Comparison of ENCODE assay signal across 25 cellular contexts in genomic region chr2:228917195-228917594, GRCh38.
DNase-seq lines count a peak whose midpoint lies in the region; ATAC-seq and TF ChIP-seq lines count a peak whose summit lies in the region.
"Had no signal": no experiment of that assay in that cellular context is flagged by ENCODE, and none has a peak within 500 bp of the region (broad histone marks: within the 10 kb centered on the region; RNA-seq: fewer than 3 reads in every experiment).

No MANE protein-coding gene starts in this region.

- ATAC-seq in IMR-90 (ENCODE audit: low read depth) (peak; percentile 62), lung (ENCODE audit: insufficient read depth, low FRiP score) (peak; percentile 23), HG03175 (IDR thresholded peaks at IDR 0.05; ENCODE audit: unreplicated experiment) (no peak)
- ATAC-seq in stimulated activated naive CD8-positive, alpha-beta T cell treated with anti-CD3 and anti-CD28 coated beads, Interleukin-15, amount 100 ng/mL, for 72 hours: no peak
- ATAC-seq: activated CD8-positive, alpha-beta T cell treated with anti-CD3 and anti-CD28 coated beads for 36 hours; effector memory CD8-positive, alpha-beta T cell; foreskin keratinocyte; K562; stimulated activated memory B cell treated with anti-CD40 and anti-IgM and Interleukin-4, amounts not matched to agents 10 μg/mL and 1 μg/mL and 100 μg/mL, for 72 hours; T-helper 17 cell; WTC11 had no signal

- WGBS in IMR-90 (ENCODE audit: extremely low coverage in 2 of 2, insufficient read length in 1 of 2), 2 experiments: no CpG with 5 or more reads among the region's 2 CpGs
- 50 to 76% methylated on average over 2 of the region's 2 CpGs for WGBS in lung, 2 donors

- H4K20me1 ChIP-seq in IMR-90 (ENCODE audit: insufficient read depth, low read length) (no peaks in the 10 kb centered on the region), fibroblast of lung (ENCODE audit: control insufficient read depth, extremely low read depth, insufficient read depth, low read length) (no peaks in the 10 kb centered on the region)

- no peak overlapping the region for H3K9ac ChIP-seq in IMR-90 (ENCODE audit: low read depth, low read length)
- H3K9ac ChIP-seq in fibroblast of lung (ENCODE audit: insufficient read depth, low read length): no peak overlapping the region

- no peak overlapping the region for H2AK9ac ChIP-seq in IMR-90 (replicated peaks; ENCODE audit: low read depth, low read length, poor library complexity)

- H3K79me2 ChIP-seq in fibroblast of lung (ENCODE audit: control insufficient read depth, insufficient read depth, low read length): no peaks in the 10 kb centered on the region

- H4K8ac ChIP-seq in IMR-90 (ENCODE audit: low read depth in 2 of 2, low read length in 2 of 2): no peak overlapping the region

- dilution Hi-C loops in IMR-90 (cut with HindIII; ENCODE audit: low sequenced_read_pairs, unreplicated experiment): no loop called here

- no peak overlapping the region for H2BK20ac ChIP-seq in IMR-90 (ENCODE audit: low read depth, low read length)

- no peak overlapping the region for H3K4me3 ChIP-seq in IMR-90 (ENCODE audit: insufficient read depth, low read depth, low read length)
- no peak overlapping the region for H3K4me3 ChIP-seq in fibroblast of lung (replicated peaks in 1 of 4; ENCODE audit: control extremely low read depth in 1 of 4, insufficient read depth in 1 of 4, low read depth in 3 of 4, low read length in 4 of 4)
- no peak overlapping the region for H3K4me3 ChIP-seq in lung
- H3K4me3 ChIP-seq: K562, tibial artery had no signal

- H3K27ac Mint-ChIP-seq in stimulated activated naive CD8-positive, alpha-beta T cell treated with anti-CD3 and anti-CD28 coated beads, Interleukin-15, amount 100 ng/mL, for 72 hours: no peak overlapping the region
- H3K27ac Mint-ChIP-seq: activated CD8-positive, alpha-beta T cell treated with anti-CD3 and anti-CD28 coated beads for 36 hours; activated naive CD8-positive, alpha-beta T cell treated with anti-CD3 and anti-CD28 coated beads for 36 hours; effector memory CD8-positive, alpha-beta T cell; stimulated activated memory B cell treated with anti-CD40 and anti-IgM and Interleukin-4, amounts not matched to agents 10 μg/mL and 1 μg/mL and 100 μg/mL, for 72 hours; T-helper 17 cell; WTC11 had no signal

- H3K4me1 ChIP-seq in IMR-90 (ENCODE audit: control insufficient read depth, insufficient read depth, low read length) (no peaks in the 10 kb centered on the region), fibroblast of lung (ENCODE audit: control insufficient read depth, extremely low read depth, insufficient read depth, low read length) (no peaks in the 10 kb centered on the region), lung (ENCODE audit: control insufficient read depth in 2 of 2, insufficient read depth in 2 of 2, low read length in 2 of 2) (peaks cover 0 to 1% of the 10 kb centered on the region in 2 donors)
- H3K4me1 ChIP-seq: foreskin keratinocyte had no signal

- no peak overlapping the region for H3K14ac ChIP-seq in IMR-90 (replicated peaks; ENCODE audit: low read depth, low read length)

- H3K36me3 ChIP-seq in IMR-90 (ENCODE audit: control insufficient read depth, insufficient read depth, low read length) (no peaks in the 10 kb centered on the region), fibroblast of lung (ENCODE audit: control insufficient read depth, insufficient read depth, low read length) (no peaks in the 10 kb centered on the region), lung (ENCODE audit: control insufficient read depth in 2 of 2, insufficient read depth in 2 of 2, low read length in 2 of 2) (no peaks in the 10 kb centered on the region)
- H3K36me3 ChIP-seq: neutrophil, tibial artery had no signal

- H3K9me1 ChIP-seq in IMR-90 (ENCODE audit: insufficient read depth, low read length): no peaks in the 10 kb centered on the region

- H2BK15ac ChIP-seq in IMR-90 (ENCODE audit: low read depth, low read length): no peak overlapping the region

- H3K4me3 Mint-ChIP-seq in stimulated activated naive CD8-positive, alpha-beta T cell treated with anti-CD3 and anti-CD28 coated beads, Interleukin-15, amount 100 ng/mL, for 72 hours: no peak overlapping the region
- H3K4me3 Mint-ChIP-seq: activated CD8-positive, alpha-beta T cell treated with anti-CD3 and anti-CD28 coated beads for 36 hours; activated naive CD8-positive, alpha-beta T cell treated with anti-CD3 and anti-CD28 coated beads for 36 hours; central memory CD8-positive, alpha-beta T cell; effector memory CD8-positive, alpha-beta T cell; stimulated activated memory B cell treated with anti-CD40 and anti-IgM and Interleukin-4, amounts not matched to agents 10 μg/mL and 1 μg/mL and 100 μg/mL, for 72 hours; T-helper 17 cell; WTC11 had no signal

- no peak overlapping the region for H2BK5ac ChIP-seq in IMR-90 (ENCODE audit: low read depth, low read length, poor library complexity, severe bottlenecking)

- in situ Hi-C loops in IMR-90 (cut with MboI; ENCODE audit: low sequenced_read_pairs): no loop called here

- no TSS peak for BruUV-seq in IMR-90 (replicated peaks; lab: Mats Ljungman, UMichigan)

- TF ChIP-seq POLR2A in IMR-90 (IDR thresholded peaks at IDR 0.05; ENCODE audit: low read depth, low read length): no peak

- CTCF ChIA-PET in IMR-90 (lab: Yijun Ruan, JAX): no interaction called here

- peak; percentile 60 for DNase-seq in AG20443 (ENCODE audit: low spot score)
- peak; percentile 41 for DNase-seq in IMR-90
- peak; percentile 4 to 48 for DNase-seq in fibroblast of lung (ENCODE audit: low read depth in 2 of 2)
- DNase-seq in lung (ENCODE audit: low spot score): no peak
- no peak for DNase-seq in stimulated activated naive CD8-positive, alpha-beta T cell treated with anti-CD3 and anti-CD28 coated beads, Interleukin-15, amount 100 ng/mL, for 72 hours
- DNase-seq in activated CD4-positive, alpha-beta T cell treated with anti-CD3 and anti-CD28 coated beads for 48 hours: no peak
- no peak for DNase-seq in activated CD4-positive, CD25-positive, alpha-beta regulatory T cell (lab: John Stamatoyannopoulos, UW)
- DNase-seq: activated CD8-positive, alpha-beta T cell treated with anti-CD3 and anti-CD28 coated beads for 36 hours; activated naive CD8-positive, alpha-beta T cell treated with anti-CD3 and anti-CD28 coated beads for 36 hours; DND-41; effector memory CD8-positive, alpha-beta T cell; H7; NCI-H187; NCI-H345; NK-92 treated with Interleukin-12 subunit alpha and Interleukin-12 subunit beta, amount 100 ng/mL, for 24 hours; T-helper 17 cell; tibial artery had no signal

- no peak overlapping the region for H2AFZ ChIP-seq in IMR-90 (replicated peaks; ENCODE audit: low read length, poor library complexity)
- no peak overlapping the region for H2AFZ ChIP-seq in fibroblast of lung (ENCODE audit: low read length)

- H3K79me1 ChIP-seq in IMR-90 (ENCODE audit: low read depth in 1 of 2, low read length in 2 of 2): no peaks in the 10 kb centered on the region

- intact Hi-C loops in IMR-90 (cut with micrococcal nuclease): no loop called here

- H4K91ac ChIP-seq in IMR-90 (ENCODE audit: insufficient read depth, low read depth, low read length): no peak overlapping the region

- TF ChIP-seq RAD21 in IMR-90 (IDR thresholded peaks at IDR 0.05; ENCODE audit: low read length): no peak

- H3K18ac ChIP-seq in IMR-90 (ENCODE audit: low read depth, low read length): no peak overlapping the region

- no peak for TF ChIP-seq CTCF in IMR-90 (conservative IDR thresholded peaks at IDR 0.05; ENCODE audit: low read depth, low read length)
- no peak for TF ChIP-seq CTCF in fibroblast of lung (conservative IDR thresholded peaks at IDR 0.05 in 1 of 2, IDR thresholded peaks at IDR 0.05 in 1 of 2; ENCODE audit: low read depth in 1 of 2, low read length in 2 of 2)
- TF ChIP-seq CTCF in lung (IDR thresholded peaks at IDR 0.05; ENCODE audit: control extremely low read depth, extremely low read depth): no peak

- H3K4me1 Mint-ChIP-seq in stimulated activated naive CD8-positive, alpha-beta T cell treated with anti-CD3 and anti-CD28 coated beads, Interleukin-15, amount 100 ng/mL, for 72 hours: no peaks in the 10 kb centered on the region
- H3K4me1 Mint-ChIP-seq: activated naive CD8-positive, alpha-beta T cell treated with anti-CD3 and anti-CD28 coated beads for 36 hours; central memory CD8-positive, alpha-beta T cell; stimulated activated memory B cell treated with anti-CD40 and anti-IgM and Interleukin-4, amounts not matched to agents 10 μg/mL and 1 μg/mL and 100 μg/mL, for 72 hours; T-helper 17 cell; WTC11 had no signal

- H3K27ac ChIP-seq in IMR-90 (ENCODE audit: insufficient read depth, low read length) (no peak overlapping the region), fibroblast of lung (ENCODE audit: insufficient read depth, low read length) (no peak overlapping the region), lung (ENCODE audit: low read depth in 1 of 2, low read length in 1 of 2) (no peak overlapping the region)
- H3K27ac ChIP-seq: foreskin keratinocyte, HL-60, neutrophil, tibial artery had no signal

- H2AK5ac ChIP-seq in IMR-90 (ENCODE audit: low read depth, low read length): no peak overlapping the region

- H3K27me3 ChIP-seq in IMR-90 (ENCODE audit: control insufficient read depth, insufficient read depth, low read length): no peaks in the 10 kb centered on the region
- no peaks in the 10 kb centered on the region for H3K27me3 ChIP-seq in fibroblast of lung (ENCODE audit: control insufficient read depth, insufficient read depth, low read length)
- H3K27me3 ChIP-seq in lung (ENCODE audit: control insufficient read depth, insufficient read depth): no peaks in the 10 kb centered on the region
- H3K27me3 ChIP-seq: foreskin keratinocyte, neutrophil, tibial artery had no signal

- no peak overlapping the region for H3K56ac ChIP-seq in IMR-90 (ENCODE audit: extremely low read depth, insufficient read depth, low read length)

- H3K4me2 ChIP-seq in IMR-90 (ENCODE audit: low read depth, low read length) (no peak overlapping the region), fibroblast of lung (ENCODE audit: extremely low read depth, insufficient read depth, low read length) (no peak overlapping the region)

- no peak overlapping the region for H2BK120ac ChIP-seq in IMR-90 (ENCODE audit: low read depth, low read length)

- H3K4ac ChIP-seq in IMR-90 (ENCODE audit: low read depth, low read length): no peak overlapping the region

- H3K27me3 Mint-ChIP-seq in stimulated activated naive CD8-positive, alpha-beta T cell treated with anti-CD3 and anti-CD28 coated beads, Interleukin-15, amount 100 ng/mL, for 72 hours: no peaks in the 10 kb centered on the region
- H3K27me3 Mint-ChIP-seq: activated CD8-positive, alpha-beta T cell treated with anti-CD3 and anti-CD28 coated beads for 36 hours; activated naive CD8-positive, alpha-beta T cell treated with anti-CD3 and anti-CD28 coated beads for 36 hours; central memory CD8-positive, alpha-beta T cell; effector memory CD8-positive, alpha-beta T cell; stimulated activated memory B cell treated with anti-CD40 and anti-IgM and Interleukin-4, amounts not matched to agents 10 μg/mL and 1 μg/mL and 100 μg/mL, for 72 hours; T-helper 17 cell had no signal

- no peak overlapping the region for H3K23ac ChIP-seq in IMR-90 (ENCODE audit: low read depth, low read length)

- no peak overlapping the region for H4K5ac ChIP-seq in IMR-90 (ENCODE audit: low read depth, low read length)

- POLR2A ChIA-PET in IMR-90 (lab: Charles Lee; ENCODE audit: unreplicated experiment): no interaction called here

- H3K9me3 Mint-ChIP-seq in stimulated activated naive CD8-positive, alpha-beta T cell treated with anti-CD3 and anti-CD28 coated beads, Interleukin-15, amount 100 ng/mL, for 72 hours: peaks cover 0 to 7% of the 10 kb centered on the region in 2 donors
- H3K9me3 Mint-ChIP-seq: activated naive CD8-positive, alpha-beta T cell treated with anti-CD3 and anti-CD28 coated beads for 36 hours; stimulated activated memory B cell treated with anti-CD40 and anti-IgM and Interleukin-4, amounts not matched to agents 10 μg/mL and 1 μg/mL and 100 μg/mL, for 72 hours; WTC11 had no signal

- H3K9me3 ChIP-seq in IMR-90 (ENCODE audit: control insufficient read depth, insufficient read depth, low read length) (peaks cover 8% of the 10 kb centered on the region), fibroblast of lung (ENCODE audit: control insufficient read depth, insufficient read depth, low read depth, low read length) (no peaks in the 10 kb centered on the region), lung (ENCODE audit: control insufficient read depth in 2 of 2, insufficient read depth in 1 of 2, low read length in 1 of 2) (no peaks in the 10 kb centered on the region)
- H3K9me3 ChIP-seq: neutrophil, tibial artery had no signal

Comparison
In these comparisons a context has a peak if more than half of its experiments do, and no peak if none do; other contexts are left out.
1. DNase-seq: peak in AG20443 (single experiment), IMR-90 (single experiment) and fibroblast of lung (2 of 2); none in lung (single experiment), stimulated activated naive CD8-positive, alpha-beta T cell treated with anti-CD3 and anti-CD28 coated beads, Interleukin-15, amount 100 ng/mL, for 72 hours (0 of 2), activated CD4-positive, alpha-beta T cell treated with anti-CD3 and anti-CD28 coated beads for 48 hours (single experiment) and activated CD4-positive, CD25-positive, alpha-beta regulatory T cell (0 of 4).
2. ATAC-seq: peak in IMR-90 (single experiment) and lung (single experiment); none in HG03175 (single experiment) and stimulated activated naive CD8-positive, alpha-beta T cell treated with anti-CD3 and anti-CD28 coated beads, Interleukin-15, amount 100 ng/mL, for 72 hours (single experiment).